9 cellular contexts compared by ENCODE assay signal in genomic region chr13:99655351-99656091, GRCh38. TPM values are rescaled to one million over a fixed set of nuclear protein-coding genes. Genes with fewer than 3 reads are reported as not detected.
DNase-seq lines count a peak whose midpoint lies in the region; ATAC-seq and FAIRE-seq lines count a peak whose summit lies in the region.
"Had no signal": no experiment of that assay in that cellular context is flagged by ENCODE, and none has a peak within 500 bp of the region (broad histone marks: within the 10 kb centered on the region; RNA-seq: fewer than 3 reads in every experiment).

No MANE protein-coding gene starts in this region.

- H3K4me1 Mint-ChIP-seq in central memory CD8-positive, alpha-beta T cell = peaks cover 38% of the 10 kb centered on the region

- in situ Hi-C loops in KBM-7 (cut with MboI; ENCODE audit: low pct_unique_long_range_greater_than_20kb, low sequenced_read_pairs) = loop anchor here (25.0 kb wide), 1 partner anchor 882 kb away; no protein-coding TSS in a partner anchor

- peak; percentile 93 for FAIRE-seq in RCC 7860 (lab: Jason Lieb, UNC)

- no peak for ATAC-seq in central memory CD8-positive, alpha-beta T cell (replicated peaks; ENCODE audit: extremely low read depth, poor library complexity, severe bottlenecking)
- ATAC-seq in GM21717 (IDR thresholded peaks at IDR 0.05; ENCODE audit: unreplicated experiment) = no peak
- no peak for ATAC-seq in HG03095 (IDR thresholded peaks at IDR 0.05; ENCODE audit: unreplicated experiment)

- H3K27me3 Mint-ChIP-seq in central memory CD8-positive, alpha-beta T cell = no peaks in the 10 kb centered on the region

- H3K4me3 Mint-ChIP-seq in central memory CD8-positive, alpha-beta T cell = peak overlapping the region; percentile 72

- DNase-seq in GM03348 (ENCODE audit: low spot score) = peak; percentile 20
- DNase-seq in RCC 7860 (ENCODE audit: low spot score) = peak; percentile 99
- no peak for DNase-seq in central memory CD8-positive, alpha-beta T cell (ENCODE audit: low spot score in 2 of 2)
- DNase-seq in renal cortical epithelial cell (ENCODE audit: low read depth) = peak; percentile 98
- DNase-seq in KBM-7 = no peak
- DNase-seq in NCI-H510A (lab: John Stamatoyannopoulos, UW) = no peak

- H3K36me3 Mint-ChIP-seq in central memory CD8-positive, alpha-beta T cell (ENCODE audit: insufficient read depth) = peaks cover 11% of the 10 kb centered on the region

- no peaks in the 10 kb centered on the region for H3K9me3 Mint-ChIP-seq in central memory CD8-positive, alpha-beta T cell
- H3K9me3 Mint-ChIP-seq: IgD-negative memory B cell had no signal

- H3K27ac Mint-ChIP-seq in central memory CD8-positive, alpha-beta T cell (ENCODE audit: low read depth) = peak overlapping the region; percentile 82

RNA-seq across cellular contexts. Expression of gene CLYBL, which starts 49.0 kb away (rescaled TPM):
- 2.8 and 11.0 TPM in 2 replicates for total RNA-seq in renal cortical epithelial cell

Comparison
In these comparisons a context has a peak if more than half of its experiments do, and no peak if none do; other contexts are left out.
1. DNase-seq: peak in GM03348 (single experiment), RCC 7860 (single experiment) and renal cortical epithelial cell (single experiment); none in central memory CD8-positive, alpha-beta T cell (0 of 2), KBM-7 (single experiment) and NCI-H510A (single experiment).